In genomic region chr12:132144115-132145071, GRCh38 we compare ENCODE assay signal across 7 cellular contexts.
DNase-seq lines count a peak whose midpoint lies in the region; ATAC-seq, FAIRE-seq and TF ChIP-seq lines count a peak whose summit lies in the region.

DDX51 (minus strand) TSS chr12:132144319; CDS start chr12:132144296, 23 bp downstream.
NOC4L (plus strand) TSS chr12:132144457; CDS start chr12:132144489, 32 bp downstream.

- peak; percentile 96 for FAIRE-seq in GM18507 (lab: Jason Lieb, UNC)

- peak; percentile 87 for ATAC-seq in HG02970 (IDR thresholded peaks at IDR 0.05; ENCODE audit: low FRiP score, unreplicated experiment)

- in situ Hi-C loops in astrocyte of the cerebellum (cut with HindIII; ENCODE audit: low sequenced_read_pairs) = no loop called here

- DNase-seq in GM18507 (ENCODE audit: extremely low spot score, insufficient read length, low read depth) = peak; percentile 94
- DNase-seq in NCI-H1930 (lab: John Stamatoyannopoulos, UW) = peak; percentile 88 to 94
- peak; percentile 92 for DNase-seq in T-helper 22 cell (ENCODE audit: low read depth)
- DNase-seq in astrocyte of the cerebellum (ENCODE audit: low read depth) = peak; percentile 81
- peak; percentile 76 to 82 for DNase-seq in hippocampal formation (lab: John Stamatoyannopoulos, UW)
- peak; percentile 99 for DNase-seq in retina

- peak within 1 kb of the TSS; percentile 86 for H3K4me3 ChIP-seq in astrocyte of the cerebellum (ENCODE audit: low read depth, low read length)

- no peak for TF ChIP-seq CTCF in astrocyte of the cerebellum (IDR thresholded peaks at IDR 0.05; ENCODE audit: low read depth, low read length, missing control alignments)

Comparison
In these comparisons a context has a peak if more than half of its experiments do, and no peak if none do; other contexts are left out.
1. Peak in every context shown above with its lines: DNase-seq, ATAC-seq and H3K4me3 ChIP-seq.